In genomic region chr11:1067812-1068496, GRCh38 we compare ENCODE assay signal across 20 cellular contexts. TPM values are rescaled to one million over a fixed set of nuclear protein-coding genes. Genes with fewer than 3 reads are reported as not detected.
DNase-seq lines count a peak whose midpoint lies in the region; ATAC-seq, FAIRE-seq and TF ChIP-seq lines count a peak whose summit lies in the region.
"Had no signal": no experiment of that assay in that cellular context is flagged by ENCODE, and none has a peak within 500 bp of the region (broad histone marks: within the 10 kb centered on the region; RNA-seq: fewer than 3 reads in every experiment).

No MANE protein-coding gene starts in this region.

- H2AFZ ChIP-seq in HepG2 (ENCODE audit: low read length) = no peak overlapping the region
- no peak overlapping the region for H2AFZ ChIP-seq in PC-3 (ENCODE audit: low read length)
- no peak overlapping the region for H2AFZ ChIP-seq in osteoblast (ENCODE audit: low read length)
- H2AFZ ChIP-seq: GM23248 had no signal

- H3K9ac ChIP-seq in HepG2 (ENCODE audit: insufficient read depth, low read depth, low read length) (no peak overlapping the region), PC-3 (ENCODE audit: low read length) (peak overlapping the region; percentile 27; the same call in 1 of the 2 replicates)
- H3K9ac ChIP-seq: GM23248 had no signal

- TF ChIP-seq RAD21 in HepG2 (CRISPR knock-in tag; IDR thresholded peaks at IDR 0.05) = no peak

- H3K4me1 ChIP-seq in HepG2 (ENCODE audit: insufficient read depth, low read length) (peaks cover 21% of the 10 kb centered on the region), right lobe of liver (no peaks in the 10 kb centered on the region), PC-3 (ENCODE audit: insufficient read depth, low read length) (peaks cover 14% of the 10 kb centered on the region), osteoblast (ENCODE audit: insufficient read depth, low read length) (no peaks in the 10 kb centered on the region)
- H3K4me1 ChIP-seq: Caco-2 had no signal

- no peaks in the 10 kb centered on the region for H3F3A ChIP-seq in PC-3 (ENCODE audit: low read length, unreplicated experiment)

- TF ChIP-seq EP300 in HepG2 (IDR thresholded peaks at IDR 0.05; ENCODE audit: low read depth in 2 of 2, low read length in 2 of 2) (no peak), HepG2 (CRISPR knock-in tag; IDR thresholded peaks at IDR 0.05; ENCODE audit: borderline replicate concordance) (no peak)

- DNase-seq in HepG2 (ENCODE audit: low spot score) (peak; percentile 65), right lobe of liver (no peak), PC-3 (no peak), osteoblast (ENCODE audit: insufficient read length, low spot score, missing footprints) (peak; percentile 55), iPS-NIHi11 (ENCODE audit: low spot score) (no peak)
- DNase-seq: 8988T; C1 segment of cervical spinal cord; Caco-2; CD4-positive, alpha-beta memory T cell; DMS153; DND-41; GM23248; H7; HCEC 1CT had no signal

- POLR2A ChIA-PET in HepG2 (lab: Yijun Ruan, JAX) (no interaction called here), PC-3 (lab: Charles Lee; ENCODE audit: unreplicated experiment) (interaction anchor here (1.4 kb wide), 1 partner anchor 13 kb away, joined by 38 read pairs; no protein-coding TSS in a partner anchor)

- no peak overlapping the region for H3K4me2 ChIP-seq in HepG2 (ENCODE audit: low read depth, low read length)
- H3K4me2 ChIP-seq in PC-3 (ENCODE audit: low read length) = no peak overlapping the region
- no peak overlapping the region for H3K4me2 ChIP-seq in osteoblast (ENCODE audit: insufficient read depth, low read length)

- H3K9me2 ChIP-seq in PC-3 (replicated peaks; ENCODE audit: low read length) = no peaks in the 10 kb centered on the region

- no TSS peak for BruUV-seq in HepG2 (replicated peaks; lab: Mats Ljungman, UMichigan)
- BruUV-seq in PC-3 (replicated peaks; lab: Mats Ljungman, UMichigan) = no TSS peak

- ATAC-seq in HepG2 (peak; percentile 69), right lobe of liver (no peak), PC-3 (no peak), HG03025 (IDR thresholded peaks at IDR 0.05; ENCODE audit: low FRiP score, unreplicated experiment) (no peak)

- H4K20me1 ChIP-seq in HepG2 (ENCODE audit: insufficient read depth, low read length) (no peaks in the 10 kb centered on the region), PC-3 (ENCODE audit: low read length) (no peaks in the 10 kb centered on the region), osteoblast (ENCODE audit: insufficient read depth, low read length) (no peaks in the 10 kb centered on the region)

- no peak for TF ChIP-seq POLR2A in HepG2 (IDR thresholded peaks at IDR 0.05; ENCODE audit: insufficient read depth in 1 of 2, low read depth in 2 of 2, low read length in 2 of 2)
- no peak for TF ChIP-seq POLR2A in right lobe of liver (IDR thresholded peaks at IDR 0.05)

- no peak for FAIRE-seq in HepG2 (lab: Jason Lieb, UNC)
- FAIRE-seq: G401.6, GM12892, H1 had no signal

- no peaks in the 10 kb centered on the region for H3K9me3 ChIP-seq in HepG2 (ENCODE audit: low read length)
- H3K9me3 ChIP-seq in right lobe of liver = no peaks in the 10 kb centered on the region
- H3K9me3 ChIP-seq in PC-3 (ENCODE audit: low read length) = no peaks in the 10 kb centered on the region
- no peaks in the 10 kb centered on the region for H3K9me3 ChIP-seq in osteoblast (ENCODE audit: low read depth, low read length)
- H3K9me3 ChIP-seq: Caco-2 had no signal

- peaks cover 7 to 14% of the 10 kb centered on the region in 2 experiments; a peak in 3 of 5 replicates for H3K27me3 ChIP-seq in HepG2 (ENCODE audit: control insufficient read depth in 1 of 2, insufficient read depth in 2 of 2, low read length in 2 of 2)
- no peaks in the 10 kb centered on the region for H3K27me3 ChIP-seq in right lobe of liver
- H3K27me3 ChIP-seq in PC-3 (ENCODE audit: low read length) = no peaks in the 10 kb centered on the region
- H3K27me3 ChIP-seq in osteoblast (ENCODE audit: insufficient read depth, low read length) = peaks cover 20% of the 10 kb centered on the region

- in situ Hi-C loops in HepG2 (cut with HindIII; ENCODE audit: extremely low pct_ligation_motif_present, low pct_unique_long_range_greater_than_20kb) = no loop called here

- H3K27ac ChIP-seq in HepG2 (ENCODE audit: extremely low read length, insufficient read depth, low read length) (no peak overlapping the region), right lobe of liver (no peak overlapping the region), PC-3 (ENCODE audit: low read length) (peak overlapping the region; percentile 41), osteoblast (ENCODE audit: low read depth, low read length) (no peak overlapping the region)
- H3K27ac ChIP-seq: GM23248 had no signal

- TF ChIP-seq CTCF in HepG2 (CRISPR knock-in tag; IDR thresholded peaks at IDR 0.05) (no peak), right lobe of liver (IDR thresholded peaks at IDR 0.05) (no peak), PC-3 (conservative IDR thresholded peaks at IDR 0.05; ENCODE audit: low read depth, low read length) (no peak), osteoblast (IDR thresholded peaks at IDR 0.05; ENCODE audit: extremely low read depth, low read depth, low read length) (no peak)

- 16% methylated on average over 8 of the region's 8 CpGs for WGBS in HepG2 (ENCODE audit: low lambda C conversion rate)
- WGBS in right lobe of liver (ENCODE audit: insufficient coverage, low coverage, low lambda C conversion rate, missing lambda C conversion rate) = 72% methylated on average over 8 of the region's 8 CpGs

- CTCF ChIA-PET in HepG2 (lab: Yijun Ruan, JAX; ENCODE audit: low intra/inter-chr PET ratio, low total read pairs) = no interaction called here
- CTCF ChIA-PET in PC-3 (lab: Charles Lee) = no interaction called here

- H3K4me3 ChIP-seq in HepG2 (replicated peaks in 1 of 3; ENCODE audit: insufficient read depth in 1 of 3, low read depth in 2 of 3, low read length in 3 of 3) (no peak overlapping the region), right lobe of liver (no peak overlapping the region), PC-3 (ENCODE audit: low read length) (no peak overlapping the region), osteoblast (ENCODE audit: insufficient read depth, low read length) (no peak overlapping the region)
- H3K4me3 ChIP-seq: GM23248 had no signal

- H3K79me2 ChIP-seq in HepG2 (ENCODE audit: insufficient read depth, low read length) = no peaks in the 10 kb centered on the region
- no peaks in the 10 kb centered on the region for H3K79me2 ChIP-seq in PC-3 (ENCODE audit: low read length)
- H3K79me2 ChIP-seq in osteoblast (ENCODE audit: insufficient read depth, low read length) = no peaks in the 10 kb centered on the region

- H3K36me3 ChIP-seq in HepG2 (replicated peaks in 1 of 2; ENCODE audit: control insufficient read depth in 1 of 2, insufficient read depth in 2 of 2, low read length in 2 of 2) (no peaks in the 10 kb centered on the region), right lobe of liver (no peaks in the 10 kb centered on the region), PC-3 (ENCODE audit: low read depth, low read length) (no peaks in the 10 kb centered on the region), osteoblast (ENCODE audit: insufficient read depth, low read length) (no peaks in the 10 kb centered on the region)

- intact Hi-C loops in HepG2 (cut with micrococcal nuclease; ENCODE audit: unreplicated experiment) = no loop called here
- intact Hi-C loops in right lobe of liver (cut with DNase I) = no loop called here
- intact Hi-C loops in PC-3 (cut with micrococcal nuclease) = no loop called here

RNA-seq across cellular contexts. Expression of gene MUC2, which starts 6.7 kb away (rescaled TPM):
- total RNA-seq in HepG2 (2016; rRNA removed; fragmentation: Illumina TruSeq; extraction: Trizol) = not detected in 2 replicates
- not detected in 2 replicates for total RNA-seq in HepG2 (2016; cell fraction: cytosol; rRNA removed; fragmentation: Illumina TruSeq; extraction: Trizol; ENCODE audit: low read depth)
- total RNA-seq in HepG2 (2016; cell fraction: insoluble cytoplasmic fraction; rRNA removed; fragmentation: Illumina TruSeq; extraction: Trizol) = not detected in 2 replicates
- total RNA-seq in HepG2 (2016; cell fraction: membrane; rRNA removed; fragmentation: Illumina TruSeq; extraction: Trizol) = not detected in 2 replicates
- total RNA-seq in HepG2 (2016; cell fraction: nucleus; rRNA removed; fragmentation: Illumina TruSeq; extraction: Trizol) = not detected in 2 replicates
- under 0.01 TPM in 1 of 2 replicates, not detected in the other for polyA plus RNA-seq in HepG2 (2011; rRNA removed)
- polyA plus RNA-seq in HepG2 (2011; cell fraction: cytosol; rRNA removed) = not detected in 2 replicates
- under 0.01 and 0.02 TPM in 2 replicates for polyA plus RNA-seq in HepG2 (2011; cell fraction: nucleus; rRNA removed)
- polyA plus RNA-seq in HepG2 (2012) = not detected in 2 replicates
- not detected in 2 replicates for polyA plus RNA-seq in HepG2 (2016; cell fraction: cytosol; fragmentation: Illumina TruSeq; extraction: Trizol; ENCODE audit: low read depth)
- polyA plus RNA-seq in HepG2 (2016; cell fraction: insoluble cytoplasmic fraction; fragmentation: Illumina TruSeq; extraction: Trizol; ENCODE audit: low read depth) = not detected in 2 replicates
- polyA plus RNA-seq in HepG2 (2016; cell fraction: membrane; fragmentation: Illumina TruSeq; extraction: Trizol; ENCODE audit: low read depth) = not detected in 2 replicates
- polyA plus RNA-seq in HepG2 (2016; cell fraction: nucleus; fragmentation: Illumina TruSeq; extraction: Trizol; ENCODE audit: insufficient read depth, low read depth) = not detected in 2 replicates
- 0.22 TPM in 1 of 2 replicates, not detected in the other for polyA minus RNA-seq in HepG2 (2011; rRNA and poly(A)+ RNA removed; ENCODE audit: low replicate concordance)
- polyA minus RNA-seq in HepG2 (2011; cell fraction: cytosol; rRNA and poly(A)+ RNA removed) = not detected in 2 replicates
- polyA minus RNA-seq in HepG2 (2011; cell fraction: nucleus; rRNA and poly(A)+ RNA removed) = not detected in 2 replicates
- under 1 TPM in 1 of 6 experiments, not detected in 5; 0.04 TPM for total RNA-seq in right lobe of liver
- total RNA-seq in PC-3 (2014; rRNA removed) = 0.26 and 0.40 TPM in 2 replicates
- not detected in 2 replicates for total RNA-seq in osteoblast
- total RNA-seq: A673; CD4-positive, alpha-beta memory T cell; GM23248; H1; H7 had no signal
- polyA plus RNA-seq: BJ; CD4-positive, alpha-beta memory T cell; GM23248; H1 had no signal

RNA-seq across cellular contexts. Expression of gene MUC6, which starts 31.4 kb away (rescaled TPM):
- total RNA-seq in HepG2 (2016; rRNA removed; fragmentation: Illumina TruSeq; extraction: Trizol) (not detected in 2 replicates), right lobe of liver (1 to 10 TPM in 2 of 6 experiments, under 1 TPM in 4; 0.31 to 2.1 (median 0.72) TPM), PC-3 (2014; rRNA removed) (0.18 and 0.23 TPM in 2 replicates), osteoblast (not detected in 2 replicates)
- total RNA-seq in HepG2 (2016; cell fraction: cytosol; rRNA removed; fragmentation: Illumina TruSeq; extraction: Trizol; ENCODE audit: low read depth) = not detected in 2 replicates
- total RNA-seq in HepG2 (2016; cell fraction: insoluble cytoplasmic fraction; rRNA removed; fragmentation: Illumina TruSeq; extraction: Trizol) = not detected in 2 replicates
- total RNA-seq in HepG2 (2016; cell fraction: membrane; rRNA removed; fragmentation: Illumina TruSeq; extraction: Trizol) = not detected in 2 replicates
- total RNA-seq in HepG2 (2016; cell fraction: nucleus; rRNA removed; fragmentation: Illumina TruSeq; extraction: Trizol) = not detected in 2 replicates
- polyA plus RNA-seq in HepG2 (2011; rRNA removed) = not detected in 2 replicates
- polyA plus RNA-seq in HepG2 (2011; cell fraction: cytosol; rRNA removed) = not detected in 2 replicates
- polyA plus RNA-seq in HepG2 (2011; cell fraction: nucleus; rRNA removed) = not detected in 2 replicates
- polyA plus RNA-seq in HepG2 (2012) = 0.03 and 0.08 TPM in 2 replicates
- polyA plus RNA-seq in HepG2 (2016; cell fraction: cytosol; fragmentation: Illumina TruSeq; extraction: Trizol; ENCODE audit: low read depth) = not detected in 2 replicates
- not detected in 2 replicates for polyA plus RNA-seq in HepG2 (2016; cell fraction: insoluble cytoplasmic fraction; fragmentation: Illumina TruSeq; extraction: Trizol; ENCODE audit: low read depth)
- polyA plus RNA-seq in HepG2 (2016; cell fraction: membrane; fragmentation: Illumina TruSeq; extraction: Trizol; ENCODE audit: low read depth) = not detected in 2 replicates
- not detected in 2 replicates for polyA plus RNA-seq in HepG2 (2016; cell fraction: nucleus; fragmentation: Illumina TruSeq; extraction: Trizol; ENCODE audit: insufficient read depth, low read depth)
- polyA minus RNA-seq in HepG2 (2011; rRNA and poly(A)+ RNA removed; ENCODE audit: low replicate concordance) = not detected in 2 replicates
- not detected in 2 replicates for polyA minus RNA-seq in HepG2 (2011; cell fraction: cytosol; rRNA and poly(A)+ RNA removed)
- not detected in 2 replicates for polyA minus RNA-seq in HepG2 (2011; cell fraction: nucleus; rRNA and poly(A)+ RNA removed)
- total RNA-seq: A673; Caco-2; CD4-positive, alpha-beta memory T cell; GM23248; H1; H7 had no signal
- polyA plus RNA-seq: BJ, GM23248, H1 had no signal

Comparison
In these comparisons a context has a peak if more than half of its experiments do, and no peak if none do; other contexts are left out.
1. DNase-seq: peak in HepG2 (single experiment) and osteoblast (single experiment); none in right lobe of liver (0 of 3), PC-3 (single experiment) and iPS-NIHi11 (single experiment).